ENCODE assay signal across 11 cellular contexts in the genomic region with DNA sequence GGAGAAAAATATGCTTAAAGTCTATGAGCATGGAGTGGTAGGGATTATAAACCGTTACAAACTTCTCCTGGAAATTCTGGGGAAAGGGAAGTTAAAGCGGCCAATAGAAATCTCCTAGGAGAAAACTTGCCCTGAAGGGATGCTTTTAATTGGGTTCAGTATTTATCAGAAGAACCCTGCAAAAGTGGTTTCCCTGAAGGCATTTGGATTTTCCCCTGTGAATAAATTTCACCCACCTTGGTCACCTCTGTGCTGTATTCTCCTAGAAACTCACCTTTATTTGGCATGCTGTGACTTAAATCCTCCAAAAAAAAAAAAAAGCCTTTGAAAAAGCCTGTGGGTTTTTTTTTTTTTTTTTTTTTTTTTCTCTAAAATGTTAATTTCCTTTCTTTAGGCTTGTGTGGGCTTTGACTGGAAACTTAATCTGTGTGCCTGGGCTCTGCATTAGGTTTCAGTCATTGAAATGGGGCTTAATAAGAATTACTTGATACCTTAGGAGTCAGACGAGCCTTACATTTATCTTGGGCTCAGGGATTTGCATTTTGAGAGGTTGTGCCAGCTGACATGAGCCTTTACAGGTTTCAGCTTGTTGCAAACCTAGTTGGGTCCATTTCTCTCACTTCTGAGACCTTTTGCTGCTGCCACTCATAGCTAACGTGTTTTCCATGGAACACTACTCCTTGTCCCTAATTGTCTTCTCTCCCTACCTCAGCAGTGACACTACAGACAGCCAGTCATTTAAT. TPM values are rescaled to one million over a fixed set of nuclear protein-coding genes. Genes with fewer than 3 reads are reported as not detected.
DNase-seq lines count a peak whose midpoint lies in the region; ATAC-seq and TF ChIP-seq lines count a peak whose summit lies in the region.
"Had no signal": no experiment of that assay in that cellular context is flagged by ENCODE, and none has a peak within 500 bp of the region (broad histone marks: within the 10 kb centered on the region; RNA-seq: fewer than 3 reads in every experiment).

No MANE protein-coding gene starts in this region.

- TF ChIP-seq CTCF in breast epithelium (IDR thresholded peaks at IDR 0.05) (no peak), RWPE1 (conservative IDR thresholded peaks at IDR 0.05; ENCODE audit: low read depth) (no peak)

- H3K4me2 ChIP-seq in BLaER1 treated with 17β-estradiol and CSF1 and Interleukin-3, amounts not matched to agents 10 nM and 100 nM, result peak overlapping the region; percentile 59 to 92 (median 84)

- intact Hi-C loops in breast epithelium (cut with DNase I; ENCODE audit: low total_unique reads), result no loop called here

- peak overlapping the region; percentile 25 to 91 (median 78) for H3K4me3 Mint-ChIP-seq in naive B cell

- H3K9me3 Mint-ChIP-seq in naive B cell, result peaks cover 0 to 2% (median 0%) of the 10 kb centered on the region in 7 donors

- CTCF ChIA-PET in RWPE1 (lab: Yijun Ruan, JAX), result interaction anchor here (1.1 kb wide), 1 partner anchor 14 kb away, joined by 3 read pairs; no protein-coding TSS in a partner anchor

- ATAC-seq in naive B cell (ENCODE audit: low read depth in 2 of 2), result no peak

- H3K27me3 ChIP-seq in BLaER1 treated with 17β-estradiol and CSF1 and Interleukin-3, amounts not matched to agents 10 nM and 100 nM, result no peaks in the 10 kb centered on the region
- no peaks in the 10 kb centered on the region for H3K27me3 ChIP-seq in breast epithelium

- DNase-seq in breast epithelium (ENCODE audit: low spot score in 2 of 2) (no peak), naive B cell (no peak), NK-92 (lab: John Stamatoyannopoulos, UW; ENCODE audit: unreplicated experiment) (no peak), hepatic stellate cell (ENCODE audit: low spot score) (no peak), RWPE1 (ENCODE audit: low spot score) (no peak), DMS53 treated with DMSO at 0.1 percent for 48 hours (lab: John Stamatoyannopoulos, UW; ENCODE audit: unreplicated experiment) (no peak)
- DNase-seq: DMS79 treated with DMSO at 0.1 percent for 48 hours; stimulated activated CD4-positive, alpha-beta T cell treated with anti-CD3 and anti-CD28 coated beads, Interleukin-2, amount 100 ng/mL, for 48 hours; T-helper 9 cell had no signal

- peaks cover 88 to 100% (median 99%) of the 10 kb centered on the region in 10 experiments for H3K4me1 ChIP-seq in BLaER1 treated with 17β-estradiol and CSF1 and Interleukin-3, amounts not matched to agents 10 nM and 100 nM
- H3K4me1 ChIP-seq in breast epithelium, result peaks cover 3 to 6% of the 10 kb centered on the region in 2 donors

- H4K20me1 ChIP-seq in BLaER1 treated with 17β-estradiol and CSF1 and Interleukin-3, amounts not matched to agents 10 nM and 100 nM, result peaks cover 0 to 91% (median 52%) of the 10 kb centered on the region in 11 experiments; a peak in 16 of 22 replicates

- no peak for TF ChIP-seq POLR2A in breast epithelium (IDR thresholded peaks at IDR 0.05)

- POLR2A ChIA-PET in RWPE1 (lab: Yijun Ruan, JAX; ENCODE audit: low non-redundant PET), result interaction anchor here (0.5 kb wide), 1 partner anchor 23 kb away, joined by 7 read pairs; no protein-coding TSS in a partner anchor

- H3K9ac ChIP-seq in BLaER1 treated with 17β-estradiol and CSF1 and Interleukin-3, amounts not matched to agents 10 nM and 100 nM, result peak overlapping the region in 9 of 11 experiments; percentile 15 to 57 (median 31); a peak in 11 of 22 replicates

- no peaks in the 10 kb centered on the region for H3K27me3 Mint-ChIP-seq in naive B cell

- peaks cover 25 to 99% (median 67%) of the 10 kb centered on the region in 11 experiments for H3K36me3 ChIP-seq in BLaER1 treated with 17β-estradiol and CSF1 and Interleukin-3, amounts not matched to agents 10 nM and 100 nM
- H3K36me3 ChIP-seq in KOPT-K1 (ENCODE audit: insufficient read depth, low read length) (peaks cover 4% of the 10 kb centered on the region; the same call in 1 of the 2 replicates), breast epithelium (no peaks in the 10 kb centered on the region)

- peak overlapping the region; percentile 20 to 76 (median 59); a peak in 21 of 22 replicates for H3K27ac ChIP-seq in BLaER1 treated with 17β-estradiol and CSF1 and Interleukin-3, amounts not matched to agents 10 nM and 100 nM
- H3K27ac ChIP-seq in KOPT-K1 (ENCODE audit: low read depth, low read length, poor library complexity, severe bottlenecking) (peak overlapping the region; percentile 39), breast epithelium (peak overlapping the region; percentile 71 to 76), RWPE1 (no peak overlapping the region)

- no peaks in the 10 kb centered on the region; a peak in 1 of 22 replicates for H3K9me3 ChIP-seq in BLaER1 treated with 17β-estradiol and CSF1 and Interleukin-3, amounts not matched to agents 10 nM and 100 nM (replicated peaks in 1 of 11)
- H3K9me3 ChIP-seq in KOPT-K1 (ENCODE audit: insufficient read depth, low read length, poor library complexity, severe bottlenecking), result no peaks in the 10 kb centered on the region
- H3K9me3 ChIP-seq in breast epithelium, result no peaks in the 10 kb centered on the region

- H3K36me3 Mint-ChIP-seq in naive B cell, result peaks cover 11 to 30% of the 10 kb centered on the region in 2 donors

- H3K27ac Mint-ChIP-seq in naive B cell, result peak overlapping the region in 5 of 6 donors; percentile 93 to 100 (median 95)

- H3K4me1 Mint-ChIP-seq in naive B cell, result peaks cover 58 to 96% (median 88%) of the 10 kb centered on the region in 3 donors

- no peak overlapping the region for H3K4me3 ChIP-seq in BLaER1 treated with 17β-estradiol and CSF1 and Interleukin-3, amounts not matched to agents 10 nM and 100 nM
- peak overlapping the region in 1 of 3 donors; percentile 19 for H3K4me3 ChIP-seq in breast epithelium

RNA-seq across cellular contexts. Expression of gene TGFBR2, which starts 22.0 kb away (rescaled TPM):
- 100 to 1,000 TPM; 205 to 281 (median 243) TPM for total RNA-seq in breast epithelium
- 100 to 1,000 TPM in 5 of 6 donors, 10 to 100 TPM in 1; 99.4 to 169 (median 116) TPM for polyA plus RNA-seq in naive B cell (ENCODE audit: low read depth in 6 of 6)
